Comparison of ENCODE assay signal across 10 cellular contexts in genomic region chr14:65502676-65503124, GRCh38.
DNase-seq lines count a peak whose midpoint lies in the region; FAIRE-seq and TF ChIP-seq lines count a peak whose summit lies in the region.
"Had no signal": no experiment of that assay in that cellular context is flagged by ENCODE, and none has a peak within 500 bp of the region (broad histone marks: within the 10 kb centered on the region; RNA-seq: fewer than 3 reads in every experiment).

No MANE protein-coding gene starts in this region.

- H3K36me3 ChIP-seq in H7 (replicated peaks; ENCODE audit: control insufficient read depth, insufficient read depth, low read length), result no peaks in the 10 kb centered on the region

- peak; percentile 37 for FAIRE-seq in GM19239 (lab: Jason Lieb, UNC)
- no peak for FAIRE-seq in frontal cortex (lab: Jason Lieb, UNC)
- FAIRE-seq: islet of Langerhans had no signal

- no peak overlapping the region for H3K4me3 ChIP-seq in cardiac fibroblast (replicated peaks in 1 of 2; ENCODE audit: low read depth in 2 of 2, low read length in 2 of 2)
- H3K4me3 ChIP-seq in H7 (ENCODE audit: insufficient read depth, low read depth, low read length), result no peak overlapping the region

- DNase-seq in ACHN (peak; percentile 79), GM19239 (ENCODE audit: insufficient read length, low spot score) (no peak), LHCN-M2 (ENCODE audit: low read depth) (peak; percentile 85), cardiac fibroblast (ENCODE audit: low read depth in 2 of 2) (peak; percentile 63 to 92), DMS53 treated with DMSO at 0.1 percent for 48 hours (lab: John Stamatoyannopoulos, UW; ENCODE audit: unreplicated experiment) (no peak), H7 (no peak), frontal cortex (ENCODE audit: low spot score in 2 of 2) (no peak)
- no peak for DNase-seq in stimulated activated naive CD4-positive, alpha-beta T cell treated with Interleukin-2 at 50 U/mL for 16 hours (lab: John Stamatoyannopoulos, UW)
- DNase-seq: trophoblast cell had no signal

- H3K27me3 ChIP-seq in H7 (ENCODE audit: control insufficient read depth, insufficient read depth, low read length), result peaks cover 41% of the 10 kb centered on the region

- TF ChIP-seq CTCF in cardiac fibroblast (IDR thresholded peaks at IDR 0.05; ENCODE audit: low read depth, low read length), result no peak

- in situ Hi-C loops in ACHN (cut with HindIII; ENCODE audit: low pct_ligation_motif_present, low pct_unique_long_range_greater_than_20kb, low sequenced_read_pairs), result no loop called here

Comparison
In these comparisons a context has a peak if more than half of its experiments do, and no peak if none do; other contexts are left out.
1. DNase-seq: peak in ACHN (single experiment), LHCN-M2 (single experiment) and cardiac fibroblast (2 of 2); none in GM19239 (single experiment), stimulated activated naive CD4-positive, alpha-beta T cell treated with Interleukin-2 at 50 U/mL for 16 hours (single experiment), DMS53 treated with DMSO at 0.1 percent for 48 hours (single experiment), H7 (single experiment) and frontal cortex (0 of 2).